Comparison of ENCODE assay signal across 26 cellular contexts in genomic region chr14:102058931-102059330, GRCh38.
"Had no signal": no experiment of that assay in that cellular context is flagged by ENCODE, and none has a peak within 500 bp of the region (broad histone marks: within the 10 kb centered on the region; RNA-seq: fewer than 3 reads in every experiment).

No MANE protein-coding gene starts in this region.

- H3K4me3 ChIP-seq: heart left ventricle, lower lobe of right lung, neural progenitor cell, pancreas, psoas muscle, right lobe of liver, smooth muscle cell, stomach, tibial nerve, uterus had no signal

- H3K9me3 Mint-ChIP-seq: mesothelial cell of epicardium; naive B cell; natural killer cell; nephron progenitor cell; neural progenitor cell; stimulated activated naive B cell treated with anti-CD40 and anti-IgM and Interleukin-4, amounts not matched to agents 10 μg/mL and 1 μg/mL and 100 μg/mL, for 72 hours; type B pancreatic cell had no signal

- H3K4me2 ChIP-seq: neural progenitor cell, smooth muscle cell had no signal

- H3K36me3 ChIP-seq: neural progenitor cell, pancreas, right lobe of liver, uterus had no signal

- H3K9me3 ChIP-seq: heart left ventricle, lower lobe of right lung, neutrophil, pancreas, psoas muscle, right lobe of liver, stomach, tibial nerve, uterus had no signal

- H3K27me3 ChIP-seq: heart left ventricle, neural progenitor cell, neutrophil, pancreas, right lobe of liver, stomach, tibial nerve, uterus had no signal

- ATAC-seq: heart left ventricle; left lobe of liver; lower lobe of right lung; natural killer cell; pancreas; psoas muscle; right lobe of liver; stimulated activated naive B cell treated with anti-CD40 and anti-IgM and Interleukin-4, amounts not matched to agents 10 μg/mL and 1 μg/mL and 100 μg/mL, for 72 hours; stimulated activated naive CD8-positive, alpha-beta T cell treated with anti-CD3 and anti-CD28 coated beads, Interleukin-15, Interleukin-2, amounts not matched to agents 100 U/mL and 50 U/mL, for 24 hours had no signal

- H2AFZ ChIP-seq: neural progenitor cell had no signal

- H3K4me1 ChIP-seq: psoas muscle, right lobe of liver, uterus had no signal

- H3K4me3 Mint-ChIP-seq: mesothelial cell of epicardium; naive B cell; natural killer cell; nephron progenitor cell; neural progenitor cell; stimulated activated naive B cell treated with anti-CD40 and anti-IgM and Interleukin-4, amounts not matched to agents 10 μg/mL and 1 μg/mL and 100 μg/mL, for 72 hours; type B pancreatic cell had no signal

- H3K27ac Mint-ChIP-seq: mesothelial cell of epicardium; naive B cell; natural killer cell; neural progenitor cell; stimulated activated naive B cell treated with anti-CD40 and anti-IgM and Interleukin-4, amounts not matched to agents 10 μg/mL and 1 μg/mL and 100 μg/mL, for 72 hours; type B pancreatic cell had no signal

- H3K4me1 Mint-ChIP-seq: stimulated activated naive B cell treated with anti-CD40 and anti-IgM and Interleukin-4, amounts not matched to agents 10 μg/mL and 1 μg/mL and 100 μg/mL, for 72 hours had no signal

- DNase-seq: heart left ventricle; islet precursor cell; lower lobe of right lung; mesendoderm; naive B cell; natural killer cell; nephron progenitor cell; occipital lobe; pancreas; stimulated activated CD4-positive, alpha-beta T cell treated with anti-CD3 and anti-CD28 coated beads, Interleukin-1b, Interleukin-23, amount 100 ng/mL, for 48 hours; stimulated activated CD4-positive, alpha-beta T cell treated with anti-CD3 and anti-CD28 coated beads, Interleukin-2, amount 100 ng/mL, for 48 hours; stimulated activated CD4-positive, alpha-beta T cell treated with anti-CD3 and anti-CD28 coated beads, Interleukin-4, amount 100 ng/mL, for 4 hours; stimulated activated CD8-positive, alpha-beta memory T cell treated with anti-CD3 and anti-CD28 coated beads, Interleukin-4, amount 100 ng/mL, for 48 hours; stimulated activated naive B cell treated with anti-CD40 and anti-IgM and Interleukin-4, amounts not matched to agents 10 μg/mL and 1 μg/mL and 100 μg/mL, for 72 hours; stimulated activated naive CD8-positive, alpha-beta T cell treated with anti-CD3 and anti-CD28 coated beads, Interleukin-15, Interleukin-2, amounts not matched to agents 100 U/mL and 50 U/mL, for 24 hours; stomach; uterus had no signal

- H3K27ac ChIP-seq: heart left ventricle, lower lobe of right lung, neural progenitor cell, neutrophil, pancreas, psoas muscle, right lobe of liver, stomach, tibial nerve, uterus had no signal

- H3K27me3 Mint-ChIP-seq: naive B cell; stimulated activated naive B cell treated with anti-CD40 and anti-IgM and Interleukin-4, amounts not matched to agents 10 μg/mL and 1 μg/mL and 100 μg/mL, for 72 hours; type B pancreatic cell had no signal

- H3K36me3 Mint-ChIP-seq: naive B cell, natural killer cell had no signal
